Comparison of ENCODE assay signal across 8 cellular contexts in genomic region chr20:17568972-17569471, GRCh38. TPM values are rescaled to one million over a fixed set of nuclear protein-coding genes. Genes with fewer than 3 reads are reported as not detected.
DNase-seq lines count a peak whose midpoint lies in the region; ATAC-seq and FAIRE-seq lines count a peak whose summit lies in the region.

No MANE protein-coding gene starts in this region.

- H3K4me1 Mint-ChIP-seq in activated naive CD4-positive, alpha-beta T cell treated with anti-CD3 and anti-CD28 coated beads, Interleukin-2, amount 50 U/mL, for 24 hours = peaks cover 34% of the 10 kb centered on the region
- peaks cover 19 to 22% of the 10 kb centered on the region in 2 donors for H3K4me1 Mint-ChIP-seq in natural killer cell treated with Interleukin-12 subunit alpha and Interleukin-12 subunit beta and Interleukin-15 and Interleukin-18, amount 100 ng/mL, for 72 hours (ENCODE audit: low read depth in 2 of 2)

- FAIRE-seq in frontal cortex (lab: Jason Lieb, UNC) = no peak
- no peak for FAIRE-seq in urothelium cell line (lab: Jason Lieb, UNC)

- peaks cover 1% of the 10 kb centered on the region for H3K27me3 Mint-ChIP-seq in activated naive CD4-positive, alpha-beta T cell treated with anti-CD3 and anti-CD28 coated beads, Interleukin-2, amount 50 U/mL, for 24 hours
- peaks cover 8 to 9% of the 10 kb centered on the region in 2 donors for H3K27me3 Mint-ChIP-seq in natural killer cell treated with Interleukin-12 subunit alpha and Interleukin-12 subunit beta and Interleukin-15 and Interleukin-18, amount 100 ng/mL, for 72 hours

- H3K36me3 Mint-ChIP-seq in activated naive CD4-positive, alpha-beta T cell treated with anti-CD3 and anti-CD28 coated beads, Interleukin-2, amount 50 U/mL, for 24 hours = no peaks in the 10 kb centered on the region
- H3K36me3 Mint-ChIP-seq in natural killer cell treated with Interleukin-12 subunit alpha and Interleukin-12 subunit beta and Interleukin-15 and Interleukin-18, amount 100 ng/mL, for 72 hours = no peaks in the 10 kb centered on the region

- H3K4me3 Mint-ChIP-seq in activated naive CD4-positive, alpha-beta T cell treated with anti-CD3 and anti-CD28 coated beads, Interleukin-2, amount 50 U/mL, for 24 hours = peak overlapping the region; percentile 12
- H3K4me3 Mint-ChIP-seq in natural killer cell treated with Interleukin-12 subunit alpha and Interleukin-12 subunit beta and Interleukin-15 and Interleukin-18, amount 100 ng/mL, for 72 hours = peak overlapping the region; percentile 91

- no peak for ATAC-seq in natural killer cell treated with Interleukin-12 subunit alpha and Interleukin-12 subunit beta and Interleukin-15 and Interleukin-18, amount 100 ng/mL, for 72 hours

- no peak overlapping the region for H3K27ac Mint-ChIP-seq in activated naive CD4-positive, alpha-beta T cell treated with anti-CD3 and anti-CD28 coated beads, Interleukin-2, amount 50 U/mL, for 24 hours
- H3K27ac Mint-ChIP-seq in natural killer cell treated with Interleukin-12 subunit alpha and Interleukin-12 subunit beta and Interleukin-15 and Interleukin-18, amount 100 ng/mL, for 72 hours = no peak overlapping the region

- peak; percentile 68 for DNase-seq in activated effector memory CD4-positive, alpha-beta T cell treated with anti-CD3 and anti-CD28 coated beads, Interleukin-2, amount 50 U/mL, for 16 hours
- no peak for DNase-seq in activated effector memory CD4-positive, alpha-beta T cell treated with Interleukin-2 at 50 U/mL for 16 hours
- DNase-seq in NCI-H510A treated with DMSO at 0.1 percent for 48 hours (lab: John Stamatoyannopoulos, UW) = peak; percentile 57
- DNase-seq in frontal cortex (ENCODE audit: low spot score in 2 of 2) = peak; percentile 63 to 76
- no peak for DNase-seq in natural killer cell treated with Interleukin-12 subunit alpha and Interleukin-12 subunit beta and Interleukin-15 and Interleukin-18, amount 100 ng/mL, for 72 hours (ENCODE audit: low spot score)
- peak; percentile 78 for DNase-seq in urothelium cell line (ENCODE audit: low spot score)
- DNase-seq in NAMALWA (ENCODE audit: low spot score) = no peak

- no peaks in the 10 kb centered on the region for H3K9me3 Mint-ChIP-seq in activated naive CD4-positive, alpha-beta T cell treated with anti-CD3 and anti-CD28 coated beads, Interleukin-2, amount 50 U/mL, for 24 hours
- H3K9me3 Mint-ChIP-seq in natural killer cell treated with Interleukin-12 subunit alpha and Interleukin-12 subunit beta and Interleukin-15 and Interleukin-18, amount 100 ng/mL, for 72 hours = no peaks in the 10 kb centered on the region

RNA-seq across cellular contexts. Expression of gene DSTN, which starts 0.9 kb away (rescaled TPM):
- total RNA-seq in frontal cortex = 258 TPM
- 10 to 100 TPM; 42.5 to 59.1 TPM for total RNA-seq in natural killer cell treated with Interleukin-12 subunit alpha and Interleukin-12 subunit beta and Interleukin-15 and Interleukin-18, amount 100 ng/mL, for 72 hours

RNA-seq across cellular contexts. Expression of gene BFSP1, which starts 37.8 kb away (rescaled TPM):
- total RNA-seq in frontal cortex = 0.41 TPM
- under 1 TPM; 0.14 to 0.20 TPM for total RNA-seq in natural killer cell treated with Interleukin-12 subunit alpha and Interleukin-12 subunit beta and Interleukin-15 and Interleukin-18, amount 100 ng/mL, for 72 hours

Comparison
In these comparisons a context has a peak if more than half of its experiments do, and no peak if none do; other contexts are left out.
1. DNase-seq: peak in activated effector memory CD4-positive, alpha-beta T cell treated with anti-CD3 and anti-CD28 coated beads, Interleukin-2, amount 50 U/mL, for 16 hours (single experiment), NCI-H510A treated with DMSO at 0.1 percent for 48 hours (single experiment), frontal cortex (2 of 2) and urothelium cell line (single experiment); none in activated effector memory CD4-positive, alpha-beta T cell treated with Interleukin-2 at 50 U/mL for 16 hours (single experiment), natural killer cell treated with Interleukin-12 subunit alpha and Interleukin-12 subunit beta and Interleukin-15 and Interleukin-18, amount 100 ng/mL, for 72 hours (single experiment) and NAMALWA (single experiment).